ENCODE assay signal across 11 cellular contexts in the genomic region with DNA sequence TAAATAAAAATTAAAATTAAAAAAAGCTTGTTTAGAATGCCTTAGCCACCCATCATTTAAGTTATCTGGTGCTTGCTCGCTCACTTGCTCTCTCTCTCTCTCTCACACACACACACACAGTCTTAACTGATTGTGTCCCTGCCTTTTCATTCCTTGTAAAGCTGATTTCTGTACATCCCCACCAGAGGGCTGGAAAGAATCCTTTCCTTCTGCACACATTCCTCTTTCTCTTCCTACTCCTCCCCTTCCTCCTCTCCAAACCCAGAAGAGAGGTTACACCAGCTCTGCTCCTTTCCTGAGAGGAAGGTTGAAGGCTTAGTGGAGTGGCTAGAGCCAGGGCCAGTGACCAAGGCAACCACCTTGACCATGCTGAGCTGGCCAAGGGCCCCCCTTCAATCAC. TPM values are rescaled to one million over a fixed set of nuclear protein-coding genes. Genes with fewer than 3 reads are reported as not detected.
A peak's percentile ranks its signal among the peaks of the same experiment; 100 is the strongest.
DNase-seq lines count a peak whose midpoint lies in the region; ATAC-seq and TF ChIP-seq lines count a peak whose summit lies in the region.
"Had no signal": no experiment of that assay in that cellular context is flagged by ENCODE, and none has a peak within 500 bp of the region (broad histone marks: within the 10 kb centered on the region; RNA-seq: fewer than 3 reads in every experiment).

No MANE protein-coding gene starts in this region.

- H3K9me3 ChIP-seq in RWPE2 (ENCODE audit: severe bottlenecking) (no peaks in the 10 kb centered on the region), SJCRH30 (replicated peaks) (no peaks in the 10 kb centered on the region), upper lobe of left lung (no peaks in the 10 kb centered on the region)
- H3K9me3 ChIP-seq: pancreas had no signal

- no peak overlapping the region for H3K27ac Mint-ChIP-seq in activated naive CD4-positive, alpha-beta T cell treated with anti-CD3 and anti-CD28 coated beads, Interleukin-2, amount 10 ng/mL, durations not matched to agents 7 days and 5 days
- peak overlapping the region; percentile 80 for H3K27ac Mint-ChIP-seq in stimulated activated effector memory CD8-positive, alpha-beta T cell treated with anti-CD3 and anti-CD28 coated beads, Interleukin-12 subunit alpha, Interleukin-12 subunit beta, amount 100 ng/mL, for 72 hours

- CTCF ChIA-PET in activated naive CD4-positive, alpha-beta T cell treated with anti-CD3 and anti-CD28 coated beads, Interleukin-2, amount 10 ng/mL, durations not matched to agents 7 days and 5 days (lab: Charles Lee): interaction anchor here (0.6 to 2.1 kb wide), 5 partner anchors 10 to 26 kb away, joined by 3 to 10 read pairs (median 4); no protein-coding TSS in a partner anchor

- H3K36me3 Mint-ChIP-seq in activated naive CD4-positive, alpha-beta T cell treated with anti-CD3 and anti-CD28 coated beads, Interleukin-2, amount 10 ng/mL, durations not matched to agents 7 days and 5 days: peaks cover 43% of the 10 kb centered on the region
- H3K36me3 Mint-ChIP-seq in stimulated activated effector memory CD8-positive, alpha-beta T cell treated with anti-CD3 and anti-CD28 coated beads, Interleukin-12 subunit alpha, Interleukin-12 subunit beta, amount 100 ng/mL, for 72 hours: peaks cover 58% of the 10 kb centered on the region

- no peak for TF ChIP-seq EP300 in upper lobe of left lung (IDR thresholded peaks at IDR 0.05)

- 79 to 81% methylated on average over 1 of the region's 1 CpG for WGBS in upper lobe of left lung, 2 donors

- no peaks in the 10 kb centered on the region for H3K9me3 Mint-ChIP-seq in activated naive CD4-positive, alpha-beta T cell treated with anti-CD3 and anti-CD28 coated beads, Interleukin-2, amount 10 ng/mL, durations not matched to agents 7 days and 5 days
- H3K9me3 Mint-ChIP-seq in stimulated activated effector memory CD8-positive, alpha-beta T cell treated with anti-CD3 and anti-CD28 coated beads, Interleukin-12 subunit alpha, Interleukin-12 subunit beta, amount 100 ng/mL, for 72 hours: no peaks in the 10 kb centered on the region

- no peak overlapping the region for H3K4me3 Mint-ChIP-seq in activated naive CD4-positive, alpha-beta T cell treated with anti-CD3 and anti-CD28 coated beads, Interleukin-2, amount 10 ng/mL, durations not matched to agents 7 days and 5 days
- H3K4me3 Mint-ChIP-seq in stimulated activated effector memory CD8-positive, alpha-beta T cell treated with anti-CD3 and anti-CD28 coated beads, Interleukin-12 subunit alpha, Interleukin-12 subunit beta, amount 100 ng/mL, for 72 hours: no peak overlapping the region

- H3K36me3 ChIP-seq in RWPE2 (ENCODE audit: low read depth) (no peaks in the 10 kb centered on the region), SJCRH30 (0 out of 2 replicates have a peak, but pooled peaks cover 2% of the 10 kb centered on the region), upper lobe of left lung (no peaks in the 10 kb centered on the region)
- H3K36me3 ChIP-seq: pancreas had no signal

- H3K4me1 Mint-ChIP-seq in activated naive CD4-positive, alpha-beta T cell treated with anti-CD3 and anti-CD28 coated beads, Interleukin-2, amount 10 ng/mL, durations not matched to agents 7 days and 5 days: peaks cover 62% of the 10 kb centered on the region
- H3K4me1 Mint-ChIP-seq in stimulated activated effector memory CD8-positive, alpha-beta T cell treated with anti-CD3 and anti-CD28 coated beads, Interleukin-12 subunit alpha, Interleukin-12 subunit beta, amount 100 ng/mL, for 72 hours: peaks cover 68% of the 10 kb centered on the region

- H3K4me1 ChIP-seq in RWPE2 (ENCODE audit: insufficient read depth, poor library complexity, severe bottlenecking): no peaks in the 10 kb centered on the region
- peaks cover 17% of the 10 kb centered on the region for H3K4me1 ChIP-seq in SJCRH30
- peaks cover 19 to 54% (median 37%) of the 10 kb centered on the region in 4 donors for H3K4me1 ChIP-seq in upper lobe of left lung

- H3K4me3 ChIP-seq in RWPE2 (ENCODE audit: severe bottlenecking) (no peak overlapping the region), epithelial cell of proximal tubule (ENCODE audit: low read depth, low read length) (no peak overlapping the region), SJCRH30 (no peak overlapping the region), upper lobe of left lung (no peak overlapping the region)
- H3K4me3 ChIP-seq: pancreas had no signal

- H3K27me3 Mint-ChIP-seq in activated naive CD4-positive, alpha-beta T cell treated with anti-CD3 and anti-CD28 coated beads, Interleukin-2, amount 10 ng/mL, durations not matched to agents 7 days and 5 days: no peaks in the 10 kb centered on the region

- H3K27ac ChIP-seq in RWPE2 (ENCODE audit: poor library complexity, severe bottlenecking): no peak overlapping the region
- no peak overlapping the region for H3K27ac ChIP-seq in SJCRH30
- peak overlapping the region in 2 of 4 donors; percentile 22 to 31 for H3K27ac ChIP-seq in upper lobe of left lung
- H3K27ac ChIP-seq: pancreas had no signal

- TF ChIP-seq CTCF in RWPE2 (IDR thresholded peaks at IDR 0.05; ENCODE audit: poor library complexity, severe bottlenecking) (no peak), epithelial cell of proximal tubule (conservative IDR thresholded peaks at IDR 0.05; ENCODE audit: low read depth, low read length) (peak; percentile 16), upper lobe of left lung (IDR thresholded peaks at IDR 0.05) (no peak)

- H3K27me3 ChIP-seq in RWPE2 (ENCODE audit: insufficient read depth, poor library complexity, severe bottlenecking) (no peaks in the 10 kb centered on the region), SJCRH30 (no peaks in the 10 kb centered on the region), upper lobe of left lung (no peaks in the 10 kb centered on the region)
- H3K27me3 ChIP-seq: pancreas had no signal

- no peak for TF ChIP-seq POLR2A in upper lobe of left lung (IDR thresholded peaks at IDR 0.05)

- peak; percentile 37; the same call in 2 of the 3 replicates for ATAC-seq in RWPE2 (ENCODE audit: low read depth)
- no peak for ATAC-seq in stimulated activated effector memory CD8-positive, alpha-beta T cell treated with anti-CD3 and anti-CD28 coated beads, Interleukin-12 subunit alpha, Interleukin-12 subunit beta, amount 100 ng/mL, for 72 hours
- ATAC-seq in upper lobe of left lung (ENCODE audit: low FRiP score in 2 of 2): no peak
- ATAC-seq: pancreas had no signal

- peak; percentile 6 for DNase-seq in activated naive CD4-positive, alpha-beta T cell treated with anti-CD3 and anti-CD28 coated beads, Interleukin-2, amount 10 ng/mL, durations not matched to agents 7 days and 5 days
- no peak for DNase-seq in activated naive CD4-positive, alpha-beta T cell (lab: John Stamatoyannopoulos, UW)
- DNase-seq in RWPE2 (ENCODE audit: low spot score): no peak
- no peak for DNase-seq in epithelial cell of proximal tubule (ENCODE audit: low read depth)
- DNase-seq in stimulated activated effector memory CD8-positive, alpha-beta T cell treated with anti-CD3 and anti-CD28 coated beads, Interleukin-12 subunit alpha, Interleukin-12 subunit beta, amount 100 ng/mL, for 72 hours (ENCODE audit: low spot score in 2 of 2): no peak
- no peak for DNase-seq in NCI-H510A treated with DMSO at 0.1 percent for 48 hours (lab: John Stamatoyannopoulos, UW)
- no peak for DNase-seq in SJCRH30
- no peak for DNase-seq in upper lobe of left lung
- DNase-seq: NCI-H1417 had no signal

RNA-seq across cellular contexts. Expression of a gene that starts 25.7 kb away (rescaled TPM):
- total RNA-seq in epithelial cell of proximal tubule: 22.4 and 25.9 TPM in 2 replicates
- 14.5 and 15.7 TPM in 2 replicates for total RNA-seq in SJCRH30 (2014; rRNA removed; shearing (Covaris generic))
- total RNA-seq in upper lobe of left lung: 100 to 1,000 TPM in 2 of 6 donors, 10 to 100 TPM in 4; 50.6 to 170 (median 60.5) TPM

RNA-seq across cellular contexts. Expression of a gene that starts 31.6 kb away (rescaled TPM):
- total RNA-seq in epithelial cell of proximal tubule (not detected in 2 replicates), upper lobe of left lung (not detected)
- total RNA-seq in SJCRH30 (2014; rRNA removed; shearing (Covaris generic)): not detected in 2 replicates
- total RNA-seq: kidney epithelial cell, pancreas had no signal
